ENCODE assay signal across 10 cellular contexts in the genomic region with DNA sequence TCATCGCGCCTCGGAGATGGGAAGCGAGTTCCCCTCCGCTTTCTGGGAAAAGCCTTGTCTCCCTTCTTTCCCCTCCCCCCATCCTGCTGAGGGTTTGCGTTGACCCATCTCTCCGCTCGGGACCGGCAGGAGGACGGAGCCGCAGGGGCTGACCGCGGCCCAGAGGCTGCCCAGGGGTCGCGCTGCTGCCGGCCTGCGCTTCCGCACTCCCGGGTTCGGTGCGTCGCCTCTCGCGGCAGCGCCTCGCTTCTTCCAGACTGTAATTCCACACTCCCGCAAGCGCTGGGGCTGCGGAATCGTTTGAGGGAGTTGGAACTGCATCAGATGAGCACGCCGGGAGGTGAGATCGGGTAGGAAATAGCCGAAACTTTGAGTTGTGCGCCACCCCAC.
DNase-seq lines count a peak whose midpoint lies in the region; ATAC-seq and TF ChIP-seq lines count a peak whose summit lies in the region.
"Had no signal": no experiment of that assay in that cellular context is flagged by ENCODE, and none has a peak within 500 bp of the region (broad histone marks: within the 10 kb centered on the region; RNA-seq: fewer than 3 reads in every experiment).

No MANE protein-coding gene starts in this region.

- peaks cover 72 to 93% (median 89%) of the 10 kb centered on the region in 11 experiments for H3K27me3 ChIP-seq in BLaER1 treated with 17β-estradiol and CSF1 and Interleukin-3, amounts not matched to agents 10 nM and 100 nM
- peaks cover 26% of the 10 kb centered on the region for H3K27me3 ChIP-seq in IMR-90 (ENCODE audit: control insufficient read depth, insufficient read depth, low read length)
- peaks cover 64% of the 10 kb centered on the region for H3K27me3 ChIP-seq in neural cell (ENCODE audit: insufficient read depth, low read depth, low read length)
- no peaks in the 10 kb centered on the region for H3K27me3 ChIP-seq in testis

- peaks cover 47 to 82% (median 79%) of the 10 kb centered on the region in 10 experiments for H3K4me1 ChIP-seq in BLaER1 treated with 17β-estradiol and CSF1 and Interleukin-3, amounts not matched to agents 10 nM and 100 nM
- H3K4me1 ChIP-seq in IMR-90 (ENCODE audit: control insufficient read depth, insufficient read depth, low read length) (peaks cover 8% of the 10 kb centered on the region), testis (no peaks in the 10 kb centered on the region)

- no peak overlapping the region for H2BK120ac ChIP-seq in IMR-90 (ENCODE audit: low read depth, low read length)

- CTCF ChIA-PET in IMR-90 (lab: Yijun Ruan, JAX): no interaction called here

- H3K9ac ChIP-seq in BLaER1 treated with 17β-estradiol and CSF1 and Interleukin-3, amounts not matched to agents 10 nM and 100 nM: peak overlapping the region in 2 of 11 experiments; percentile 18 to 44; a peak in 1 of 22 replicates
- H3K9ac ChIP-seq in IMR-90 (ENCODE audit: low read depth, low read length) (no peak overlapping the region), neural cell (ENCODE audit: low read length) (peak overlapping the region; percentile 34)

- peaks cover 2% of the 10 kb centered on the region; the same call in 1 of the 2 replicates for H3K9me1 ChIP-seq in IMR-90 (ENCODE audit: insufficient read depth, low read length)

- no peaks in the 10 kb centered on the region for H3K36me3 ChIP-seq in BLaER1 treated with 17β-estradiol and CSF1 and Interleukin-3, amounts not matched to agents 10 nM and 100 nM
- H3K36me3 ChIP-seq in IMR-90 (ENCODE audit: control insufficient read depth, insufficient read depth, low read length): no peaks in the 10 kb centered on the region
- H3K36me3 ChIP-seq in neural cell (ENCODE audit: insufficient read depth, low read length): no peaks in the 10 kb centered on the region
- H3K36me3 ChIP-seq in testis (ENCODE audit: low read depth, missing control alignments): no peaks in the 10 kb centered on the region
- H3K36me3 ChIP-seq: tibial nerve had no signal

- no peak overlapping the region for H4K91ac ChIP-seq in IMR-90 (ENCODE audit: insufficient read depth, low read depth, low read length)

- intact Hi-C loops in IMR-90 (cut with micrococcal nuclease): no loop called here
- intact Hi-C loops in testis (cut with DNase I; ENCODE audit: low total_unique reads): no loop called here

- H3K18ac ChIP-seq in IMR-90 (ENCODE audit: low read depth, low read length): no peak overlapping the region

- H3K4me2 ChIP-seq in BLaER1 treated with 17β-estradiol and CSF1 and Interleukin-3, amounts not matched to agents 10 nM and 100 nM: peak overlapping the region; percentile 72 to 95 (median 89); a peak in 21 of 22 replicates
- H3K4me2 ChIP-seq in IMR-90 (ENCODE audit: low read depth, low read length) (no peak overlapping the region), neural cell (ENCODE audit: low read length) (no peak overlapping the region)

- dilution Hi-C loops in IMR-90 (cut with HindIII; ENCODE audit: low sequenced_read_pairs, unreplicated experiment): no loop called here

- H2BK15ac ChIP-seq in IMR-90 (ENCODE audit: low read depth, low read length): no peak overlapping the region

- H2BK20ac ChIP-seq in IMR-90 (ENCODE audit: low read depth, low read length): no peak overlapping the region

- BruUV-seq in IMR-90 (replicated peaks; lab: Mats Ljungman, UMichigan): no TSS peak

- H3K4me3 ChIP-seq in BLaER1 treated with 17β-estradiol and CSF1 and Interleukin-3, amounts not matched to agents 10 nM and 100 nM: peak overlapping the region in 5 of 10 experiments; percentile 45 to 61 (median 46); a peak in 5 of 20 replicates
- no peak overlapping the region for H3K4me3 ChIP-seq in IMR-90 (ENCODE audit: insufficient read depth, low read depth, low read length)
- H3K4me3 ChIP-seq in coronary artery: peak overlapping the region; percentile 56
- peak overlapping the region; percentile 56 for H3K4me3 ChIP-seq in neural cell (ENCODE audit: low read length)
- H3K4me3 ChIP-seq in testis: no peak overlapping the region

- DNase-seq in IMR-90: no peak
- no peak for DNase-seq in coronary artery (ENCODE audit: low spot score)
- no peak for DNase-seq in OCI-M2 (lab: John Stamatoyannopoulos, UW; ENCODE audit: unreplicated experiment)
- no peak for DNase-seq in EL
- DNase-seq in SW 1271 (lab: John Stamatoyannopoulos, UW): no peak
- no peak for DNase-seq in testis
- DNase-seq: NCI-H2029 treated with DMSO at 0.1 percent for 48 hours had no signal

- no peak overlapping the region for H3K14ac ChIP-seq in IMR-90 (replicated peaks; ENCODE audit: low read depth, low read length)

- H3K4ac ChIP-seq in IMR-90 (ENCODE audit: low read depth, low read length): no peak overlapping the region

- no peak overlapping the region for H3K23ac ChIP-seq in IMR-90 (ENCODE audit: low read depth, low read length)

- TF ChIP-seq RAD21 in IMR-90 (IDR thresholded peaks at IDR 0.05; ENCODE audit: low read length) (no peak), neural cell (conservative IDR thresholded peaks at IDR 0.05) (peak; percentile 28)

- H3K9me3 ChIP-seq in BLaER1 treated with 17β-estradiol and CSF1 and Interleukin-3, amounts not matched to agents 10 nM and 100 nM (replicated peaks in 1 of 11): peaks cover 47 to 73% (median 57%) of the 10 kb centered on the region in 11 experiments
- H3K9me3 ChIP-seq in IMR-90 (ENCODE audit: control insufficient read depth, insufficient read depth, low read length) (peaks cover 6% of the 10 kb centered on the region; the same call in 1 of the 2 replicates), neural cell (ENCODE audit: low read length) (no peaks in the 10 kb centered on the region), testis (no peaks in the 10 kb centered on the region)
- H3K9me3 ChIP-seq: tibial nerve had no signal

- TF ChIP-seq CTCF in IMR-90 (conservative IDR thresholded peaks at IDR 0.05; ENCODE audit: low read depth, low read length) (no peak), coronary artery (IDR thresholded peaks at IDR 0.05) (no peak), neural cell (IDR thresholded peaks at IDR 0.05; ENCODE audit: poor library complexity, severe bottlenecking) (no peak), testis (IDR thresholded peaks at IDR 0.05) (no peak)

- H3K79me1 ChIP-seq in IMR-90 (ENCODE audit: low read depth in 1 of 2, low read length in 2 of 2): no peaks in the 10 kb centered on the region

- H2AFZ ChIP-seq in IMR-90 (replicated peaks; ENCODE audit: low read length, poor library complexity) (peak overlapping the region; percentile 27), neural cell (ENCODE audit: low read depth, low read length) (no peak overlapping the region)

- H2AK9ac ChIP-seq in IMR-90 (replicated peaks; ENCODE audit: low read depth, low read length, poor library complexity): no peak overlapping the region

- H3F3A ChIP-seq in neural cell (ENCODE audit: insufficient read depth, low read length, poor library complexity, severe bottlenecking): no peaks in the 10 kb centered on the region

- H2AK5ac ChIP-seq in IMR-90 (ENCODE audit: low read depth, low read length): no peak overlapping the region

- no CpG with 5 or more reads among the region's 35 CpGs for WGBS in IMR-90 (ENCODE audit: extremely low coverage in 2 of 2, insufficient read length in 1 of 2), 2 experiments
- WGBS in testis, 2 donors: 34 to 60% methylated on average over 4 to 31 of the region's 35 CpGs

- H3K9me2 ChIP-seq in neural cell (ENCODE audit: insufficient read depth, low read length): no peaks in the 10 kb centered on the region

- H2BK5ac ChIP-seq in IMR-90 (ENCODE audit: low read depth, low read length, poor library complexity, severe bottlenecking): no peak overlapping the region

- H3K27ac ChIP-seq in BLaER1 treated with 17β-estradiol and CSF1 and Interleukin-3, amounts not matched to agents 10 nM and 100 nM: no peak overlapping the region; a peak in 1 of 22 replicates
- H3K27ac ChIP-seq in IMR-90 (ENCODE audit: insufficient read depth, low read length) (no peak overlapping the region), coronary artery (no peak overlapping the region), neural cell (ENCODE audit: low read length) (no peak overlapping the region), testis (no peak overlapping the region)
- H3K27ac ChIP-seq: tibial nerve had no signal

- TF ChIP-seq POLR2A in IMR-90 (IDR thresholded peaks at IDR 0.05; ENCODE audit: low read depth, low read length) (no peak), testis (IDR thresholded peaks at IDR 0.05) (no peak)

- no peak for TF ChIP-seq EP300 in neural cell (conservative IDR thresholded peaks at IDR 0.05; ENCODE audit: poor library complexity, severe bottlenecking)

- H4K5ac ChIP-seq in IMR-90 (ENCODE audit: low read depth, low read length): no peak overlapping the region

- H3K79me2 ChIP-seq in neural cell (replicated peaks; ENCODE audit: insufficient read depth, low read length): no peaks in the 10 kb centered on the region

- POLR2A ChIA-PET in IMR-90 (lab: Charles Lee; ENCODE audit: unreplicated experiment): no interaction called here

- no peak for ATAC-seq in IMR-90 (ENCODE audit: low read depth)

- peaks cover 0 to 11% (median 0%) of the 10 kb centered on the region in 11 experiments; a peak in 7 of 22 replicates for H4K20me1 ChIP-seq in BLaER1 treated with 17β-estradiol and CSF1 and Interleukin-3, amounts not matched to agents 10 nM and 100 nM
- no peaks in the 10 kb centered on the region for H4K20me1 ChIP-seq in IMR-90 (ENCODE audit: insufficient read depth, low read length)
- no peaks in the 10 kb centered on the region for H4K20me1 ChIP-seq in neural cell (ENCODE audit: insufficient read depth)

- in situ Hi-C loops in IMR-90 (cut with MboI; ENCODE audit: low sequenced_read_pairs): no loop called here

- H4K8ac ChIP-seq in IMR-90 (ENCODE audit: low read depth in 2 of 2, low read length in 2 of 2): no peak overlapping the region

- H3K56ac ChIP-seq in IMR-90 (ENCODE audit: extremely low read depth, insufficient read depth, low read length): no peak overlapping the region

TF ChIP-seq in IMR-90, 13 proteins besides CTCF, POLR2A, EP300 and RAD21 (continues in another document):
- TF ChIP-seq SMC3 (IDR thresholded peaks at IDR 0.05; ENCODE audit: low read depth, low read length) (no peak), NFE2L2 (IDR thresholded peaks at IDR 0.05; ENCODE audit: low read depth, low read length) (no peak)

TF ChIP-seq in neural cell, 6 proteins besides CTCF, POLR2A, EP300 and RAD21 (continues in another document):
- no peak for TF ChIP-seq TAF1 (IDR thresholded peaks at IDR 0.05; ENCODE audit: low read depth)

Comparison
In these comparisons a context has a peak if more than half of its experiments do, and no peak if none do; other contexts are left out.
1. H3K4me2 ChIP-seq: peak in BLaER1 treated with 17β-estradiol and CSF1 and Interleukin-3, amounts not matched to agents 10 nM and 100 nM (11 of 11); none in IMR-90 (single experiment) and neural cell (single experiment).
2. H3K4me3 ChIP-seq: peak in coronary artery (single experiment) and neural cell (single experiment); none in IMR-90 (single experiment) and testis (0 of 2).